ENCODE assay signal across 8 cellular contexts in genomic region chr17:57861737-57862409, GRCh38. TPM values are rescaled to one million over a fixed set of nuclear protein-coding genes. Genes with fewer than 3 reads are reported as not detected.
DNase-seq lines count a peak whose midpoint lies in the region; ATAC-seq, FAIRE-seq and TF ChIP-seq lines count a peak whose summit lies in the region.

No MANE protein-coding gene starts in this region.

- H3K27me3 ChIP-seq in HUES48 (ENCODE audit: control insufficient read depth, insufficient read depth, low read length) (peaks cover 42% of the 10 kb centered on the region), H1 (replicated peaks in 1 of 4; ENCODE audit: control insufficient read depth in 3 of 4, extremely low read depth in 1 of 4, insufficient read depth in 3 of 4, low read length in 3 of 4) (peaks cover 0 to 30% (median 26%) of the 10 kb centered on the region in 4 experiments; a peak in 5 of 7 replicates)

- H2BK20ac ChIP-seq in H1 (ENCODE audit: low read length), result peak overlapping the region; percentile 86; the same call in 1 of the 2 replicates

- no peaks in the 10 kb centered on the region for H3K36me3 Mint-ChIP-seq in memory B cell

- H4K91ac ChIP-seq in H1 (replicated peaks; ENCODE audit: insufficient read length, low read length), result no peak overlapping the region

- no peak overlapping the region; the same call in 1 of the 2 replicates for H2AFZ ChIP-seq in H1 (ENCODE audit: low read length)

- 9% methylated on average over 44 of the region's 61 CpGs; no CpG with 5 or more reads in 1 of the 2 experiments for WGBS in H1 (ENCODE audit: extremely low coverage in 1 of 2, insufficient coverage in 1 of 2, insufficient read length in 1 of 2, insufficient replicate concordance in 2 of 2, low coverage in 1 of 2, low lambda C conversion rate in 2 of 2, missing lambda C conversion rate in 1 of 2), 2 experiments

- peak overlapping the region; percentile 85 for H3K4me3 Mint-ChIP-seq in memory B cell

- no peak for TF ChIP-seq EP300 in H1 (IDR thresholded peaks at IDR 0.05; ENCODE audit: borderline replicate concordance in 1 of 2, low read depth in 2 of 2, low read length in 2 of 2)

- H3K36me3 ChIP-seq in HUES48 (ENCODE audit: control insufficient read depth, insufficient read depth, low read length) (no peaks in the 10 kb centered on the region), H1 (ENCODE audit: control insufficient read depth in 2 of 4, insufficient read depth in 4 of 4, low read length in 3 of 4) (no peaks in the 10 kb centered on the region)

- H3K4me1 ChIP-seq in HUES48 (ENCODE audit: control insufficient read depth, insufficient read depth, low read length), result peaks cover 26% of the 10 kb centered on the region
- H3K4me1 ChIP-seq in H1 (replicated peaks in 1 of 4; ENCODE audit: control insufficient read depth in 3 of 4, insufficient read depth in 4 of 4, low read length in 3 of 4), result peaks cover 0 to 16% (median 14%) of the 10 kb centered on the region in 4 experiments; a peak in 5 of 7 replicates

- H3K4ac ChIP-seq in H1 (replicated peaks; ENCODE audit: insufficient read length, low read depth, low read length), result no peak overlapping the region

- peak; percentile 85 for DNase-seq in AG08396 (ENCODE audit: low spot score)
- DNase-seq in H1 (ENCODE audit: low read depth in 1 of 2, low spot score in 2 of 2), result peak in 1 of 2 experiments; percentile 70
- no peak for DNase-seq in memory B cell (ENCODE audit: low spot score in 2 of 2)
- DNase-seq in ureter (ENCODE audit: low spot score), result peak; percentile 78
- DNase-seq in OCI-M2 (lab: John Stamatoyannopoulos, UW; ENCODE audit: unreplicated experiment), result no peak
- DNase-seq in NK-92 (lab: John Stamatoyannopoulos, UW; ENCODE audit: unreplicated experiment), result no peak

- POLR2A ChIA-PET in H1 (lab: Charles Lee; ENCODE audit: partially characterized antibody), result interaction anchor here (1.1 to 32.5 kb wide), 11 partner anchors 8 to 221 kb away, joined by 3 to 672 read pairs (median 6); partner anchors contain the start of genes CUEDC1, DYNLL2, SRSF1 and VEZF1

- no peak overlapping the region for H3K14ac ChIP-seq in H1 (ENCODE audit: insufficient read length)

- TF ChIP-seq RAD21 in H1 (IDR thresholded peaks at IDR 0.05 in 1 of 2, conservative IDR thresholded peaks at IDR 0.05 in 1 of 2; ENCODE audit: low read depth in 2 of 2, low read length in 2 of 2), result no peak

- H2BK5ac ChIP-seq in H1 (ENCODE audit: low read depth, low read length), result no peak overlapping the region

- peak overlapping the region; percentile 68; the same call in 1 of the 2 replicates for H3K18ac ChIP-seq in H1 (ENCODE audit: extremely low read depth, low read length)

- H3K23ac ChIP-seq in H1 (ENCODE audit: insufficient read length), result no peak overlapping the region

- H3K27ac ChIP-seq in HUES48 (ENCODE audit: low read depth, low read length) (peak overlapping the region; percentile 55), H1 (ENCODE audit: low read depth, low read length) (no peak overlapping the region)

- TF ChIP-seq POLR2A in H1 (IDR thresholded peaks at IDR 0.05; ENCODE audit: control extremely low read depth in 1 of 2, low read depth in 2 of 2, low read length in 2 of 2), result no peak

- FAIRE-seq in H1 (lab: Jason Lieb, UNC), result no peak

- no peak overlapping the region for H4K5ac ChIP-seq in H1 (ENCODE audit: insufficient read length, low read depth, low read length)

- H3K79me1 ChIP-seq in H1 (ENCODE audit: low read depth, low read length), result no peaks in the 10 kb centered on the region

- peak overlapping the region; percentile 61; the same call in 1 of the 2 replicates for H2BK15ac ChIP-seq in H1 (ENCODE audit: low read length)

- no peak for ATAC-seq in memory B cell (ENCODE audit: low read depth)
- ATAC-seq in HG02981 (IDR thresholded peaks at IDR 0.05; ENCODE audit: unreplicated experiment), result no peak

- CTCF ChIA-PET in H1 (lab: Charles Lee; ENCODE audit: partially characterized antibody), result interaction anchor here (0.7 to 19.8 kb wide), 16 partner anchors 7 to 250 kb away, joined by 3 to 384 read pairs (median 18); partner anchors contain the start of genes CUEDC1 and MRPS23

- no peaks in the 10 kb centered on the region for H4K20me1 ChIP-seq in H1 (replicated peaks in 1 of 2; ENCODE audit: control insufficient read depth in 1 of 2, insufficient read depth in 2 of 2, low read length in 2 of 2)

- H3K27me3 Mint-ChIP-seq in memory B cell, result peaks cover 16% of the 10 kb centered on the region

- H3K9ac ChIP-seq in HUES48 (ENCODE audit: low read depth, low read length), result no peak overlapping the region
- H3K9ac ChIP-seq in H1 (replicated peaks in 1 of 4; ENCODE audit: extremely low read depth in 1 of 4, low read depth in 3 of 4, low read length in 3 of 4), result no peak overlapping the region

- peak overlapping the region; percentile 39 for H4K8ac ChIP-seq in H1 (ENCODE audit: extremely low read depth, insufficient read depth, low read length)

- H3K56ac ChIP-seq in H1 (replicated peaks; ENCODE audit: insufficient read length, low read depth, low read length), result no peak overlapping the region

- H2BK12ac ChIP-seq in H1 (ENCODE audit: low read depth, low read length), result peak overlapping the region; percentile 50; the same call in 1 of the 2 replicates

- no peaks in the 10 kb centered on the region for H3K9me3 Mint-ChIP-seq in memory B cell

- no peaks in the 10 kb centered on the region for H3K79me2 ChIP-seq in H1 (ENCODE audit: control insufficient read depth in 1 of 2, insufficient read depth in 2 of 2, low read length in 2 of 2)

- no peak overlapping the region for H2BK120ac ChIP-seq in H1 (replicated peaks; ENCODE audit: low read depth, low read length)

- H3K9me3 ChIP-seq in HUES48 (ENCODE audit: control insufficient read depth, insufficient read depth, low read length) (no peaks in the 10 kb centered on the region), H1 (ENCODE audit: insufficient read depth in 2 of 2, low read depth in 1 of 2, low read length in 1 of 2) (no peaks in the 10 kb centered on the region)

- H2AK5ac ChIP-seq in H1 (ENCODE audit: low read depth, low read length), result no peak overlapping the region

- H3K4me2 ChIP-seq in H1 (ENCODE audit: insufficient read depth in 1 of 2, low read depth in 2 of 2, low read length in 2 of 2), result peak overlapping the region; percentile 73 to 87

- H3K4me1 Mint-ChIP-seq in memory B cell, result peaks cover 10% of the 10 kb centered on the region

- no peak overlapping the region for H3K27ac Mint-ChIP-seq in memory B cell

- TF ChIP-seq CTCF in H1 (IDR thresholded peaks at IDR 0.05; ENCODE audit: control extremely low read depth in 1 of 3, insufficient read depth in 1 of 3, low read depth in 1 of 3, low read length in 3 of 3), result no peak

- peak overlapping the region; percentile 60 for H3K4me3 ChIP-seq in HUES48 (ENCODE audit: low read depth, low read length)
- H3K4me3 ChIP-seq in H1 (ENCODE audit: extremely low read depth in 1 of 4, insufficient read depth in 2 of 4, low read depth in 3 of 4, low read length in 4 of 4), result peak overlapping the region; percentile 30 to 66 (median 46)

- H3K23me2 ChIP-seq in H1 (ENCODE audit: low read depth, low read length), result peaks cover 12% of the 10 kb centered on the region; the same call in 1 of the 2 replicates

TF ChIP-seq in H1, 55 proteins besides CTCF, POLR2A, EP300 and RAD21 (continues in another document):
- TF ChIP-seq POLR2AphosphoS5 (IDR thresholded peaks at IDR 0.05; ENCODE audit: low read depth, low read length) (no peak), SP1 (IDR thresholded peaks at IDR 0.05; ENCODE audit: low read depth, low read length) (no peak), MAFK (IDR thresholded peaks at IDR 0.05; ENCODE audit: low read depth, low read length) (no peak), JUN (IDR thresholded peaks at IDR 0.05; ENCODE audit: low read depth, low read length) (no peak), POU5F1 (IDR thresholded peaks at IDR 0.05; ENCODE audit: low read depth, low read length) (no peak), CBX5 (IDR thresholded peaks at IDR 0.05; ENCODE audit: low read depth, low read length) (no peak), KDM5A (IDR thresholded peaks at IDR 0.05; ENCODE audit: low read length) (no peak)
- TF ChIP-seq, protein P1, sequence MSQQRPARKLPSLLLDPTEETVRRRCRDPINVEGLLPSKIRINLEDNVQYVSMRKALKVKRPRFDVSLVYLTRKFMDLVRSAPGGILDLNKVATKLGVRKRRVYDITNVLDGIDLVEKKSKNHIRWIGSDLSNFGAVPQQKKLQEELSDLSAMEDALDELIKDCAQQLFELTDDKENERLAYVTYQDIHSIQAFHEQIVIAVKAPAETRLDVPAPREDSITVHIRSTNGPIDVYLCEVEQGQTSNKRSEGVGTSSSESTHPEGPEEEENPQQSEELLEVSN (IDR thresholded peaks at IDR 0.05), result peak; percentile 67; the same call in 1 of the 2 replicates

RNA-seq across cellular contexts. Expression of gene MRPS23, which starts 12.0 kb away (rescaled TPM):
- total RNA-seq in H1 (2021; fragmentation: NEBNext Ultra II Directional; extraction: Animal tissue kit (Norgen Biotek cat#: 25700)), result 60.4 and 73.4 TPM in 2 replicates
- polyA plus RNA-seq in H1 (2011; rRNA removed), result 32.9 and 38.6 TPM in 2 replicates
- 68.9 TPM for polyA plus RNA-seq in H1 (2011; cell fraction: cytosol; rRNA removed)
- 26.0 TPM for polyA plus RNA-seq in H1 (2011; cell fraction: nucleus; rRNA removed)
- polyA plus RNA-seq in H1 (2012, experiment 1 of 2), result 64.2 to 105 TPM (median 72.5 TPM) in 4 replicates
- polyA plus RNA-seq in H1 (2012, experiment 2 of 2), result 49.1 TPM
- 25.2 TPM for polyA plus RNA-seq in H1 (2013, experiment 1 of 2)
- 26.2 TPM for polyA plus RNA-seq in H1 (2013, experiment 2 of 2)
- polyA minus RNA-seq in H1 (2011; rRNA and poly(A)+ RNA removed), result 18.4 and 25.9 TPM in 2 replicates
- 10.5 TPM for polyA minus RNA-seq in H1 (2011; cell fraction: cytosol; rRNA and poly(A)+ RNA removed)
- polyA minus RNA-seq in H1 (2011; cell fraction: nucleus; rRNA and poly(A)+ RNA removed), result 21.0 TPM
- total RNA-seq in ureter, result 37.5 TPM

Comparison
In these comparisons a context has a peak if more than half of its experiments do, and no peak if none do; other contexts are left out.
1. DNase-seq: peak in AG08396 (single experiment) and ureter (single experiment); none in memory B cell (0 of 2), OCI-M2 (single experiment) and NK-92 (single experiment).